ENCODE assay signal across 3 cellular contexts in the genomic region with DNA sequence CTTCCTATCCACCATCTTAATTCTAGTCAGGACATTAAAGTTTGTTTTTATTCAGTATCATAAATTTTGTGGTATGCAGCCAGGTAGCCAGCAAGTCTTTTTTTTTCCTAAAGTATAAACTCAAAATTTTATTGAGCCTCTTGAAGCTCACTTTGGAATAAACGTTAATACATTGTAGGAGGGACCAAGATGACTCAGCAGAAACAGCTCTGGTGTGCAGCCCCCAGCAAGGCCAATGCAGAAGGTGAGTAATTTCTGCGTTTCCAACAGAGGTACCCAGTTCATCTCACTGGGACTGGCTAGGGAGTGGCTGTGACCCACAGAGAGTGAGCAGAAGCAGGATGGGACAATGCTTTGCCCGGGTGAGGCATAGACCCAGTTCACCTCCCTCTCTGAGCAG.
TF ChIP-seq lines count a peak whose summit lies in the region.

No MANE protein-coding gene starts in this region.

TF ChIP-seq in A549, 52 proteins besides CTCF, POLR2A, EP300 and RAD21:
- TF ChIP-seq MAFK (IDR thresholded peaks at IDR 0.05; ENCODE audit: partially characterized antibody) (peak; percentile 51), ESRRA (IDR thresholded peaks at IDR 0.05; ENCODE audit: borderline replicate concordance, low read length) (no peak), FOSL2 (IDR thresholded peaks at IDR 0.05) (no peak), FOSL2 (CRISPR knock-in tag; IDR thresholded peaks at IDR 0.05) (no peak), KDM5A (IDR thresholded peaks at IDR 0.05) (no peak), NFE2L2 (conservative IDR thresholded peaks at IDR 0.05; ENCODE audit: low read length) (peak; percentile 77)
TF ChIP-seq in A549: peak in this region for 2.

TF ChIP-seq in IMR-90, 13 proteins besides CTCF, POLR2A, EP300 and RAD21:
- no peak for TF ChIP-seq BHLHE40 (IDR thresholded peaks at IDR 0.05; ENCODE audit: low read depth, low read length)
- TF ChIP-seq RFX5 (IDR thresholded peaks at IDR 0.05; ENCODE audit: low read depth, low read length): no peak
- TF ChIP-seq CHD1 (IDR thresholded peaks at IDR 0.05; ENCODE audit: low read depth, low read length): no peak
- TF ChIP-seq NFE2L2 (IDR thresholded peaks at IDR 0.05; ENCODE audit: low read depth, low read length): peak; percentile 72
- TF ChIP-seq MAFK (IDR thresholded peaks at IDR 0.05; ENCODE audit: low read depth, low read length): 0 out of 2 replicates have a peak, but pooled peaks have one; percentile 9
- TF ChIP-seq CEBPB (IDR thresholded peaks at IDR 0.05; ENCODE audit: low read depth, low read length): no peak
- TF ChIP-seq MAZ (IDR thresholded peaks at IDR 0.05; ENCODE audit: borderline replicate concordance, low read depth, low read length): no peak
- no peak for TF ChIP-seq RCOR1 (IDR thresholded peaks at IDR 0.05; ENCODE audit: insufficient replicate concordance, low read length)
- TF ChIP-seq, protein P1, sequence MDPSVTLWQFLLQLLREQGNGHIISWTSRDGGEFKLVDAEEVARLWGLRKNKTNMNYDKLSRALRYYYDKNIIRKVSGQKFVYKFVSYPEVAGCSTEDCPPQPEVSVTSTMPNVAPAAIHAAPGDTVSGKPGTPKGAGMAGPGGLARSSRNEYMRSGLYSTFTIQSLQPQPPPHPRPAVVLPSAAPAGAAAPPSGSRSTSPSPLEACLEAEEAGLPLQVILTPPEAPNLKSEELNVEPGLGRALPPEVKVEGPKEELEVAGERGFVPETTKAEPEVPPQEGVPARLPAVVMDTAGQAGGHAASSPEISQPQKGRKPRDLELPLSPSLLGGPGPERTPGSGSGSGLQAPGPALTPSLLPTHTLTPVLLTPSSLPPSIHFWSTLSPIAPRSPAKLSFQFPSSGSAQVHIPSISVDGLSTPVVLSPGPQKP (IDR thresholded peaks at IDR 0.05; ENCODE audit: borderline replicate concordance, low read depth, low read length): no peak
- no peak for TF ChIP-seq FOS (IDR thresholded peaks at IDR 0.05; ENCODE audit: low read depth, low read length)
- TF ChIP-seq, protein P2, sequence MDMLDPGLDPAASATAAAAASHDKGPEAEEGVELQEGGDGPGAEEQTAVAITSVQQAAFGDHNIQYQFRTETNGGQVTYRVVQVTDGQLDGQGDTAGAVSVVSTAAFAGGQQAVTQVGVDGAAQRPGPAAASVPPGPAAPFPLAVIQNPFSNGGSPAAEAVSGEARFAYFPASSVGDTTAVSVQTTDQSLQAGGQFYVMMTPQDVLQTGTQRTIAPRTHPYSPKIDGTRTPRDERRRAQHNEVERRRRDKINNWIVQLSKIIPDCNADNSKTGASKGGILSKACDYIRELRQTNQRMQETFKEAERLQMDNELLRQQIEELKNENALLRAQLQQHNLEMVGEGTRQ (IDR thresholded peaks at IDR 0.05; ENCODE audit: low read depth, low read length): no peak

TF ChIP-seq in K562, 482 proteins besides CTCF, POLR2A, EP300 and RAD21:
- TF ChIP-seq NR2C1 (IDR thresholded peaks at IDR 0.05) (no peak), NR2C1 (tag; IDR thresholded peaks at IDR 0.05) (no peak), MAFG (tag; conservative IDR thresholded peaks at IDR 0.05) (peak; percentile 44), ARID2 (IDR thresholded peaks at IDR 0.05) (no peak), FOSL1 (tag; conservative IDR thresholded peaks at IDR 0.05) (no peak), MAFF (IDR thresholded peaks at IDR 0.05; ENCODE audit: low read length) (peak; percentile 29; the same call in 1 of the 2 replicates)
- TF ChIP-seq, protein P3, sequence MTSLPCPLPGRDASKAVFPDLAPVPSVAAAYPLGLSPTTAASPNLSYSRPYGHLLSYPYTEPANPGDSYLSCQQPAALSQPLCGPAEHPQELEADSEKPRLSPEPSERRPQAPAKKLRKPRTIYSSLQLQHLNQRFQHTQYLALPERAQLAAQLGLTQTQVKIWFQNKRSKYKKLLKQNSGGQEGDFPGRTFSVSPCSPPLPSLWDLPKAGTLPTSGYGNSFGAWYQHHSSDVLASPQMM (CRISPR knock-in tag; IDR thresholded peaks at IDR 0.05): no peak
